Comparison of ENCODE assay signal across 8 cellular contexts in genomic region chr14:41606249-41607118, GRCh38. TPM values are rescaled to one million over a fixed set of nuclear protein-coding genes. Genes with fewer than 3 reads are reported as not detected.
A peak's percentile ranks its signal among the peaks of the same experiment; 100 is the strongest.
DNase-seq lines count a peak whose midpoint lies in the region; ATAC-seq and TF ChIP-seq lines count a peak whose summit lies in the region.

Gene LRFN5 (plus strand): TSS chr14:41606876.

- H3K9me3 ChIP-seq in heart left ventricle: no peaks in the 10 kb centered on the region

- in situ Hi-C loops in G401 (cut with HindIII; ENCODE audit: low sequenced_read_pairs): no loop called here

- peak within 1 kb of the TSS in 11 of 12 donors; percentile 5 to 75 (median 68) for H3K27ac ChIP-seq in heart left ventricle

- TF ChIP-seq CTCF in heart left ventricle (IDR thresholded peaks at IDR 0.05) (no peak), progenitor cell of endocrine pancreas (IDR thresholded peaks at IDR 0.05; ENCODE audit: unreplicated experiment) (no peak)

- DNase-seq in G401 (ENCODE audit: low spot score) (peak; percentile 25), HuH-7.5 (ENCODE audit: low spot score) (peak; percentile 36), heart left ventricle (peak; percentile 40 to 69 (median 60)), progenitor cell of endocrine pancreas (ENCODE audit: low spot score, unreplicated experiment) (peak; percentile 43), RKO (ENCODE audit: low spot score) (no peak)
- DNase-seq in activated naive CD4-positive, alpha-beta T cell treated with anti-CD3 and anti-CD28 coated beads, Interleukin-2, amount 50 U/mL, for 16 hours: peak; percentile 10

- peak within 1 kb of the TSS; percentile 78 for H3K4me3 Mint-ChIP-seq in progenitor cell of endocrine pancreas (ENCODE audit: low read depth)

- peaks cover 0 to 40% (median 8%) of the 10 kb centered on the region in 12 donors for H3K4me1 ChIP-seq in heart left ventricle

- intact Hi-C loops in heart left ventricle (cut with DNase I): no loop called here

- peak within 1 kb of the TSS; percentile 89 for H3K27ac Mint-ChIP-seq in progenitor cell of endocrine pancreas

- 0 to 2% (median 1%) methylated on average over 31 to 75 of the region's 75 CpGs for WGBS in heart left ventricle, 4 donors

- peak in 3 of 4 donors; percentile 38 to 78 (median 74) for ATAC-seq in heart left ventricle
- ATAC-seq in GM19035 (IDR thresholded peaks at IDR 0.05; ENCODE audit: unreplicated experiment): no peak
- ATAC-seq in GM21576 (IDR thresholded peaks at IDR 0.05; ENCODE audit: unreplicated experiment): no peak

- peaks cover 82% of the 10 kb centered on the region for H3K27me3 Mint-ChIP-seq in progenitor cell of endocrine pancreas

- TF ChIP-seq POLR2A in heart left ventricle (IDR thresholded peaks at IDR 0.05): no peak

- peaks cover 6 to 73% (median 42%) of the 10 kb centered on the region in 9 donors for H3K27me3 ChIP-seq in heart left ventricle

- peaks cover 34% of the 10 kb centered on the region for H3K4me1 Mint-ChIP-seq in progenitor cell of endocrine pancreas (ENCODE audit: low read depth)

- H3K4me3 ChIP-seq in heart left ventricle: peak within 1 kb of the TSS; percentile 37 to 72 (median 54)

- H3K36me3 Mint-ChIP-seq in progenitor cell of endocrine pancreas (ENCODE audit: insufficient read depth): no peaks in the 10 kb centered on the region

- H3K36me3 ChIP-seq in heart left ventricle: no peaks in the 10 kb centered on the region

- no peaks in the 10 kb centered on the region for H3K9me3 Mint-ChIP-seq in progenitor cell of endocrine pancreas (ENCODE audit: low read depth)

RNA-seq across cellular contexts. Expression of gene LRFN5, which starts in this region (rescaled TPM):
- not detected in 2 replicates for total RNA-seq in G401 (2014; rRNA removed; shearing (Covaris generic))
- total RNA-seq in heart left ventricle (under 1 TPM; 0.19 to 0.91 (median 0.48) TPM), progenitor cell of endocrine pancreas (0.46 and 0.87 TPM in 2 replicates)
- under 1 TPM; 0.11 to 0.14 TPM for polyA plus RNA-seq in heart left ventricle

Comparison
In these comparisons a context has a peak if more than half of its experiments do, and no peak if none do; other contexts are left out.
1. Peak in DNase-seq in G401; RNA of the gene not detected or under 1 TPM.
2. Peak in DNase-seq, ATAC-seq, H3K4me3 ChIP-seq and H3K27ac ChIP-seq in heart left ventricle; RNA of the gene not detected or under 1 TPM.
3. Peak in DNase-seq in progenitor cell of endocrine pancreas; RNA of the gene not detected or under 1 TPM.